ENCODE assay signal across 8 cellular contexts in genomic region chr6:31970604-31971271, GRCh38. TPM values are rescaled to one million over a fixed set of nuclear protein-coding genes. Genes with fewer than 3 reads are reported as not detected.
DNase-seq lines count a peak whose midpoint lies in the region; ATAC-seq and TF ChIP-seq lines count a peak whose summit lies in the region.

No MANE protein-coding gene starts in this region.

- DNase-seq in activated naive CD4-positive, alpha-beta T cell treated with Interleukin-2 at 50 U/mL for 16 hours, result no peak
- DNase-seq in fibroblast of pulmonary artery (ENCODE audit: low read depth) (no peak), smooth muscle cell (lab: John Stamatoyannopoulos, UW; ENCODE audit: unreplicated experiment) (no peak), omental fat pad (ENCODE audit: low spot score) (no peak)
- no peak for DNase-seq in activated CD4-positive, CD25-positive, alpha-beta regulatory T cell (lab: John Stamatoyannopoulos, UW)

- H3K9me3 ChIP-seq in SU-DHL-6 (ENCODE audit: insufficient read depth, low read length), result no peaks in the 10 kb centered on the region
- no peaks in the 10 kb centered on the region for H3K9me3 ChIP-seq in smooth muscle cell (replicated peaks; ENCODE audit: low read depth)

- H3K9ac ChIP-seq in SU-DHL-6 (ENCODE audit: low read length) (peak overlapping the region; percentile 69), smooth muscle cell (ENCODE audit: low read depth) (peak overlapping the region; percentile 94)

- H3K36me3 ChIP-seq in SU-DHL-6 (ENCODE audit: low read length) (no peaks in the 10 kb centered on the region), smooth muscle cell (ENCODE audit: low read depth) (peaks cover 6% of the 10 kb centered on the region)

- H3K4me2 ChIP-seq in SU-DHL-6 (ENCODE audit: low read depth, low read length, poor library complexity, severe bottlenecking) (peak overlapping the region; percentile 79), smooth muscle cell (peak overlapping the region; percentile 97)

- H4K20me1 ChIP-seq in SU-DHL-6 (ENCODE audit: low read depth, low read length) (no peaks in the 10 kb centered on the region), smooth muscle cell (ENCODE audit: low read depth) (no peaks in the 10 kb centered on the region)

- H3K27ac Mint-ChIP-seq in activated naive CD4-positive, alpha-beta T cell treated with anti-CD3 and anti-CD28 coated beads, Interleukin-2, amount 50 U/mL, for 24 hours, result peak overlapping the region; percentile 99

- H3K4me3 ChIP-seq in SU-DHL-6 (ENCODE audit: insufficient read depth, low read length, poor library complexity, severe bottlenecking) (peak overlapping the region; percentile 80), fibroblast of pulmonary artery (replicated peaks; ENCODE audit: low read depth, low read length) (peak overlapping the region; percentile 86), smooth muscle cell (peak overlapping the region; percentile 60)

- H3K4me1 Mint-ChIP-seq in activated naive CD4-positive, alpha-beta T cell treated with anti-CD3 and anti-CD28 coated beads, Interleukin-2, amount 50 U/mL, for 24 hours, result peaks cover 47% of the 10 kb centered on the region

- ATAC-seq in omental fat pad (ENCODE audit: low FRiP score) (no peak), GM18502 (IDR thresholded peaks at IDR 0.05; ENCODE audit: poor library complexity, unreplicated experiment) (no peak)

- H3F3A ChIP-seq in SU-DHL-6 (ENCODE audit: insufficient read depth) (peaks cover 22% of the 10 kb centered on the region), smooth muscle cell (ENCODE audit: low read depth) (no peaks in the 10 kb centered on the region)

- peak overlapping the region; percentile 84 for H3K4me3 Mint-ChIP-seq in activated naive CD4-positive, alpha-beta T cell treated with anti-CD3 and anti-CD28 coated beads, Interleukin-2, amount 50 U/mL, for 24 hours

- H3K9me3 Mint-ChIP-seq in activated naive CD4-positive, alpha-beta T cell treated with anti-CD3 and anti-CD28 coated beads, Interleukin-2, amount 50 U/mL, for 24 hours, result no peaks in the 10 kb centered on the region

- no peak overlapping the region for H2AFZ ChIP-seq in SU-DHL-6 (ENCODE audit: low read depth, low read length, severe bottlenecking)
- no peak overlapping the region for H2AFZ ChIP-seq in smooth muscle cell (ENCODE audit: low read depth)

- no peaks in the 10 kb centered on the region for H3K27me3 Mint-ChIP-seq in activated naive CD4-positive, alpha-beta T cell treated with anti-CD3 and anti-CD28 coated beads, Interleukin-2, amount 50 U/mL, for 24 hours

- WGBS in smooth muscle cell (ENCODE audit: low lambda C conversion rate), result 97% methylated on average over 18 of the region's 18 CpGs

- no peaks in the 10 kb centered on the region for H3K9me2 ChIP-seq in SU-DHL-6 (replicated peaks; ENCODE audit: insufficient read depth, low read length)

- H3K27me3 ChIP-seq in SU-DHL-6 (ENCODE audit: low read length) (no peaks in the 10 kb centered on the region), smooth muscle cell (ENCODE audit: low read depth) (no peaks in the 10 kb centered on the region)

- H3K36me3 Mint-ChIP-seq in activated naive CD4-positive, alpha-beta T cell treated with anti-CD3 and anti-CD28 coated beads, Interleukin-2, amount 50 U/mL, for 24 hours, result peaks cover 9% of the 10 kb centered on the region

- H3K79me2 ChIP-seq in SU-DHL-6 (ENCODE audit: insufficient read depth, low read length) (peaks cover 18% of the 10 kb centered on the region), smooth muscle cell (ENCODE audit: low read depth) (peaks cover 24% of the 10 kb centered on the region)

- TF ChIP-seq CTCF in SU-DHL-6 (IDR thresholded peaks at IDR 0.05; ENCODE audit: insufficient read depth, low read length, poor library complexity, severe bottlenecking), result no peak
- TF ChIP-seq CTCF in fibroblast of pulmonary artery (IDR thresholded peaks at IDR 0.05; ENCODE audit: low read length, missing control alignments), result no peak
- no peak for TF ChIP-seq CTCF in smooth muscle cell (IDR thresholded peaks at IDR 0.05; ENCODE audit: borderline replicate concordance, insufficient read depth, poor library complexity, severe bottlenecking)
- no peak for TF ChIP-seq CTCF in omental fat pad (IDR thresholded peaks at IDR 0.05)

- peaks cover 14% of the 10 kb centered on the region for H3K4me1 ChIP-seq in smooth muscle cell (ENCODE audit: low read depth)

- H3K27ac ChIP-seq in SU-DHL-6 (ENCODE audit: low read depth, low read length) (peak overlapping the region; percentile 79), smooth muscle cell (ENCODE audit: low read depth) (peak overlapping the region; percentile 96)

RNA-seq across cellular contexts. Expression of gene DXO, which starts 1.2 kb away (rescaled TPM):
- total RNA-seq in smooth muscle cell, result 7.8 and 11.0 TPM in 2 replicates
- polyA plus RNA-seq in smooth muscle cell, result 21.9 and 23.5 TPM in 2 replicates
- total RNA-seq in omental fat pad, result 10 to 100 TPM; 15.6 to 19.9 (median 18.4) TPM

RNA-seq across cellular contexts. Expression of gene C4A, which starts 11.1 kb away (rescaled TPM):
- total RNA-seq in smooth muscle cell (2.8 and 4.6 TPM in 2 replicates), omental fat pad (100 to 1,000 TPM in 3 of 4 donors, 10 to 100 TPM in 1; 16.6 to 652 (median 239) TPM)
- polyA plus RNA-seq in smooth muscle cell, result 1.7 and 4.4 TPM in 2 replicates

RNA-seq across cellular contexts. Expression of gene SKIC2, which starts 11.8 kb away (rescaled TPM):
- total RNA-seq in smooth muscle cell (24.6 and 27.6 TPM in 2 replicates), omental fat pad (10 to 100 TPM; 31.3 to 50.8 (median 44.8) TPM)
- polyA plus RNA-seq in smooth muscle cell, result 55.0 and 56.0 TPM in 2 replicates

RNA-seq across cellular contexts. Expression of gene NELFE, which starts 12.0 kb away (rescaled TPM):
- total RNA-seq in smooth muscle cell, result 78.6 and 91.5 TPM in 2 replicates
- 125 and 134 TPM in 2 replicates for polyA plus RNA-seq in smooth muscle cell
- total RNA-seq in omental fat pad, result 10 to 100 TPM; 67.0 to 94.0 (median 75.0) TPM

RNA-seq across cellular contexts. Expression of gene CFB, which starts 24.8 kb away (rescaled TPM):
- total RNA-seq in smooth muscle cell (not detected in 2 replicates), omental fat pad (1,000 to 10,000 TPM in 1 of 4 donors, 100 to 1,000 TPM in 2, 10 to 100 TPM in 1; 16.7 to 1,024 (median 264) TPM)
- polyA plus RNA-seq in smooth muscle cell, result 2.3 and 4.1 TPM in 2 replicates
